1 cellular context compared by ENCODE assay signal in genomic region chr20:62303327-62304226, GRCh38.
TF ChIP-seq lines count a peak whose summit lies in the region.

No MANE protein-coding gene starts in this region.

TF ChIP-seq in GM12878, 131 proteins besides CTCF, POLR2A, EP300 and RAD21 (continued from another document):
- TF ChIP-seq CEBPB (IDR thresholded peaks at IDR 0.05; ENCODE audit: borderline replicate concordance in 1 of 2, low read depth in 2 of 2, low read length in 2 of 2) = no peak
- no peak for TF ChIP-seq ZNF24 (IDR thresholded peaks at IDR 0.05)
- TF ChIP-seq CHD4 (IDR thresholded peaks at IDR 0.05) = no peak
- peak; percentile 33 for TF ChIP-seq POLR2AphosphoS5 (IDR thresholded peaks at IDR 0.05; ENCODE audit: low read length)
- TF ChIP-seq ZNF687 (IDR thresholded peaks at IDR 0.05) = no peak
- TF ChIP-seq CREB1 (IDR thresholded peaks at IDR 0.05; ENCODE audit: low read depth) = 0 out of 2 replicates have a peak, but pooled peaks have one; percentile 17
- no peak for TF ChIP-seq SMAD1 (IDR thresholded peaks at IDR 0.05; ENCODE audit: low read depth, partially characterized antibody)
- no peak for TF ChIP-seq JUND (IDR thresholded peaks at IDR 0.05; ENCODE audit: low read depth, low read length)
- TF ChIP-seq BCLAF1 (IDR thresholded peaks at IDR 0.05) = no peak
- no peak for TF ChIP-seq CBFB (IDR thresholded peaks at IDR 0.05; ENCODE audit: low read depth)
- no peak for TF ChIP-seq CREM (IDR thresholded peaks at IDR 0.05; ENCODE audit: low read depth)
- no peak for TF ChIP-seq RAD51 (IDR thresholded peaks at IDR 0.05)
- peak; percentile 17; the same call in 1 of the 2 replicates for TF ChIP-seq GATAD2B (conservative IDR thresholded peaks at IDR 0.05; ENCODE audit: low read depth)
- no peak for TF ChIP-seq MYB (IDR thresholded peaks at IDR 0.05; ENCODE audit: borderline replicate concordance, low read depth, low read length)
- no peak for TF ChIP-seq USF1 (IDR thresholded peaks at IDR 0.05; ENCODE audit: borderline replicate concordance, extremely low read length, insufficient read depth, low read depth, low read length)
- TF ChIP-seq MEF2B (IDR thresholded peaks at IDR 0.05; ENCODE audit: partially characterized antibody, poor library complexity, severe bottlenecking) = no peak
- TF ChIP-seq TCF12 (IDR thresholded peaks at IDR 0.05; ENCODE audit: low read depth, low read length) = no peak
- no peak for TF ChIP-seq HDAC2 (IDR thresholded peaks at IDR 0.05)
- no peak for TF ChIP-seq SUZ12 (IDR thresholded peaks at IDR 0.05; ENCODE audit: unreplicated experiment)
